20 cellular contexts compared by ENCODE assay signal in the genomic region with DNA sequence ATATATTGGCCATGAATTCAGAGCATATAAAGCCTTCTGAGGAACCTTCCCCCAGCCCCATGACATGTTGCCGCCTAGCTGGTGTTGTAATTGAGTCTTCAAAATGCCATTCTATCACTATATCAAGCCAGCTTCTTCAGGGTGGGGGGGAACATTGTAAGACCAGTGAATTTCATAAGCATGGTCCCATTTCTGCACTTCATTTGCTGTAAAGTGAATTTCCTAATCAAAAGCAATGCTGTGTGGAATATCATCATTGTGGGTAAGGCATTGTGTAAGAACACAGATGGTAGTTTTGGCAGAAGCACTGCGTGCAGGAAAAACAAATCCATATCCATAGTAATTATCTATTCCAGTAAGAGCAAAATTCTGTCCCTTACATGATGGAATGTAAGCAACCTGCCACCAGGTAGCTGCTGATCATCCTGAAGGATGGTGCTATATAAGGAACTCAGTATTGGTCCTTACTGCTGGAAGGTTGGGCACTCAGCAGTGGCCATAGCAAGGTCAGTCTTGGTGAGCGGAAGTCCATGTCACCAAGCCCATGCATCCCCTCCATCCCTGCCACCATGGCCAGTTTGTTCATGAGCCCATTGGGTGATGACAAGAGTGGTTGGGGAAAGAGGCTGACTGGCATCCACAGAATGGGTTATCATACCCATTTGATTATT.
DNase-seq lines count a peak whose midpoint lies in the region; ATAC-seq and TF ChIP-seq lines count a peak whose summit lies in the region.
"Had no signal": no experiment of that assay in that cellular context is flagged by ENCODE, and none has a peak within 500 bp of the region (broad histone marks: within the 10 kb centered on the region; RNA-seq: fewer than 3 reads in every experiment).

No MANE protein-coding gene starts in this region.

- H3K36me3 Mint-ChIP-seq in activated naive CD4-positive, alpha-beta T cell treated with anti-CD3 and anti-CD28 coated beads for 36 hours (ENCODE audit: low read depth): no peaks in the 10 kb centered on the region

- intact Hi-C loops in activated naive CD4-positive, alpha-beta T cell treated with anti-CD3 and anti-CD28 coated beads for 36 hours (cut with micrococcal nuclease): no loop called here
- intact Hi-C loops in adrenal gland (cut with DNase I): no loop called here

- TF ChIP-seq CTCF in AG10803 (conservative IDR thresholded peaks at IDR 0.05; ENCODE audit: low read length) (no peak), gastroesophageal sphincter (IDR thresholded peaks at IDR 0.05) (no peak), brain microvascular endothelial cell (IDR thresholded peaks at IDR 0.05; ENCODE audit: low read depth, low read length, missing control alignments) (no peak), adrenal gland (IDR thresholded peaks at IDR 0.05) (no peak)

- no peak overlapping the region for H3K9ac ChIP-seq in rectal smooth muscle tissue (ENCODE audit: low read length)
- H3K9ac ChIP-seq: BLaER1, KMS-11 had no signal

- in situ Hi-C loops in brain microvascular endothelial cell (cut with HindIII; ENCODE audit: low pct_ligation_motif_present, low sequenced_read_pairs): no loop called here

- H3K27me3 Mint-ChIP-seq in activated naive CD4-positive, alpha-beta T cell treated with anti-CD3 and anti-CD28 coated beads for 36 hours (ENCODE audit: low read depth): peaks cover 3% of the 10 kb centered on the region

- no peak for TF ChIP-seq EP300 in gastroesophageal sphincter (IDR thresholded peaks at IDR 0.05)

- H3K4me1 ChIP-seq in gastroesophageal sphincter (no peaks in the 10 kb centered on the region), rectal smooth muscle tissue (ENCODE audit: control insufficient read depth, insufficient read depth, low read length) (no peaks in the 10 kb centered on the region), adrenal gland (replicated peaks in 1 of 2) (peaks cover 0 to 4% of the 10 kb centered on the region in 2 donors)
- H3K4me1 ChIP-seq: BLaER1 had no signal

- H3K27ac Mint-ChIP-seq in activated naive CD4-positive, alpha-beta T cell treated with anti-CD3 and anti-CD28 coated beads for 36 hours: no peak overlapping the region
- H3K27ac Mint-ChIP-seq: nephron, T-helper 17 cell had no signal

- CTCF ChIA-PET in activated naive CD4-positive, alpha-beta T cell treated with anti-CD3 and anti-CD28 coated beads for 36 hours (lab: Charles Lee): no interaction called here

- DNase-seq in AG10803 (ENCODE audit: low read depth) (peak; percentile 99), RPMI7951 (ENCODE audit: low read depth) (peak; percentile 67), brain microvascular endothelial cell (no peak), adrenal gland (no peak), cerebellar cortex (ENCODE audit: low spot score) (no peak)
- DNase-seq in activated naive CD4-positive, alpha-beta T cell treated with anti-CD3 and anti-CD28 coated beads for 36 hours: no peak
- DNase-seq: activated T-cell treated with anti-CD3 and anti-CD28 coated beads for 4 hours; NCI-H1930; NCI-H748 treated with DMSO at 0.1 percent for 48 hours; stimulated activated naive CD8-positive, alpha-beta T cell treated with anti-CD3 and anti-CD28 coated beads, Interleukin-15, Interleukin-2, amounts not matched to agents 100 U/mL and 50 U/mL, for 24 hours; T-helper 17 cell had no signal

- H3K27ac ChIP-seq in gastroesophageal sphincter (peak overlapping the region in 1 of 4 donors; percentile 54), rectal smooth muscle tissue (ENCODE audit: low read depth, low read length) (peak overlapping the region; percentile 14), brain microvascular endothelial cell (no peak overlapping the region), adrenal gland (no peak overlapping the region)
- H3K27ac ChIP-seq: BLaER1, HL-60, KMS-11 had no signal

- peaks cover 16% of the 10 kb centered on the region for H3K9me3 Mint-ChIP-seq in activated naive CD4-positive, alpha-beta T cell treated with anti-CD3 and anti-CD28 coated beads for 36 hours

- no peaks in the 10 kb centered on the region for H3K36me3 ChIP-seq in gastroesophageal sphincter
- H3K36me3 ChIP-seq in rectal smooth muscle tissue (ENCODE audit: control insufficient read depth, insufficient read depth, low read length): no peaks in the 10 kb centered on the region
- H3K36me3 ChIP-seq in brain microvascular endothelial cell (replicated peaks): no peaks in the 10 kb centered on the region
- H3K36me3 ChIP-seq in adrenal gland (replicated peaks in 1 of 2): no peaks in the 10 kb centered on the region
- H3K36me3 ChIP-seq: BLaER1 had no signal

- H3K4me3 Mint-ChIP-seq in activated naive CD4-positive, alpha-beta T cell treated with anti-CD3 and anti-CD28 coated beads for 36 hours: no peak overlapping the region
- H3K4me3 Mint-ChIP-seq: nephron, T-helper 17 cell had no signal

- H3K27me3 ChIP-seq in gastroesophageal sphincter (no peaks in the 10 kb centered on the region), rectal smooth muscle tissue (ENCODE audit: control insufficient read depth, insufficient read depth, low read length) (no peaks in the 10 kb centered on the region), brain microvascular endothelial cell (replicated peaks) (no peaks in the 10 kb centered on the region), adrenal gland (no peaks in the 10 kb centered on the region)
- H3K27me3 ChIP-seq: BLaER1 had no signal

- H3K4me1 Mint-ChIP-seq in activated naive CD4-positive, alpha-beta T cell treated with anti-CD3 and anti-CD28 coated beads for 36 hours (ENCODE audit: low read depth): no peaks in the 10 kb centered on the region
- H3K4me1 Mint-ChIP-seq: nephron, T-helper 17 cell had no signal

- no peak overlapping the region for H3K4me3 ChIP-seq in AG10803 (ENCODE audit: low read length)
- no peak overlapping the region for H3K4me3 ChIP-seq in gastroesophageal sphincter
- H3K4me3 ChIP-seq in rectal smooth muscle tissue (ENCODE audit: low read length): no peak overlapping the region
- H3K4me3 ChIP-seq in brain microvascular endothelial cell (ENCODE audit: low read depth, low read length): no peak overlapping the region
- H3K4me3 ChIP-seq in adrenal gland: no peak overlapping the region
- H3K4me3 ChIP-seq: BLaER1, smooth muscle cell had no signal

- ATAC-seq in gastroesophageal sphincter: peak; percentile 89
- ATAC-seq: activated naive CD4-positive, alpha-beta T cell treated with anti-CD3 and anti-CD28 coated beads, Interleukin-2, amount 50 U/mL, for 72 hours; HCT116; stimulated activated naive CD8-positive, alpha-beta T cell treated with anti-CD3 and anti-CD28 coated beads, Interleukin-15, Interleukin-2, amounts not matched to agents 100 U/mL and 50 U/mL, for 24 hours; T-helper 17 cell had no signal

- TF ChIP-seq POLR2A in gastroesophageal sphincter (IDR thresholded peaks at IDR 0.05): no peak
- TF ChIP-seq POLR2A in adrenal gland (IDR thresholded peaks at IDR 0.05): no peak

- H3K9me3 ChIP-seq in gastroesophageal sphincter (peaks cover 0 to 10% (median 0%) of the 10 kb centered on the region in 3 donors), adrenal gland (replicated peaks in 1 of 3) (peaks cover 0 to 6% (median 0%) of the 10 kb centered on the region in 3 donors)

- 71 to 88% methylated on average over 1 to 3 of the region's 3 CpGs for WGBS in gastroesophageal sphincter (ENCODE audit: low coverage in 1 of 2), 2 donors
- 85 to 90% (median 87%) methylated on average over 3 of the region's 3 CpGs for WGBS in adrenal gland, 4 donors

Comparison
In these comparisons a context has a peak if more than half of its experiments do, and no peak if none do; other contexts are left out.
1. DNase-seq: peak in AG10803 (single experiment) and RPMI7951 (single experiment); none in activated naive CD4-positive, alpha-beta T cell treated with anti-CD3 and anti-CD28 coated beads for 36 hours (single experiment), brain microvascular endothelial cell (single experiment), adrenal gland (0 of 7) and cerebellar cortex (single experiment).